In the genomic region with DNA sequence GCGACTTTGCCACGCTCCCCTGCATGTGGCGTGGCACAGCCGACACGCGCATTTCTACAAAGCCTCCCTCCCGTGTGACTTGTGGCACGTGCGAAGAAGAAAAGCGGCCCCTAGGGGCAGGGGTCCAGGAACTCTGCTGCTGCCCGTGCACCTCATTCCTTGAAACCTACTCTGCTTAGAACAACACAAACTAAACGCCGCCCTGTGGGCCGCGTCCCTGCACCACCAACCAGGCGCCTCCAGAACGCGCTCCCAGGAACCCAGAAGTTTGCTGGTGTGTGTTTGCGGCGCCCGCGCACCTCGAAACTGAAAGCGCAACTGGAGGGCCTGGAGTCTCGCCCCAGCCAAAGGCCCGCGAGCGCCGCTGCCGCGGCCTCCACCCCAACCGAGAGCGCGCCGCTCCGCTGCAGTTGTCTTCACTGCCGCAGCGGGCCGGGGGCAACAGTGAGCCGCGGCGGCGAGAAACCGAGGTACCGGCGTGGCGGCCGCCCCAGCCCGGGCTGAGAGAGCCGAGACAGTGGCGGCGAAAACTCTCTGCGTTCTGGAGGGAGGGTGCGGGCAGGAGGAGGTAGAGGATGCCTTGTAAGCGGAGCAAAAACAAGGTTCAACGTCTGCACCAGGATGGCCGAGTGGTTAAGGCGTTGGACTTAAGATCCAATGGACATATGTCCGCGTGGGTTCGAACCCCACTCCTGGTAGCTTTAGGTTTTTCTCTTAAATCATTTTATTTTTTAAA, we compare ENCODE assay signal across 1 cellular context.
TF ChIP-seq lines count a peak whose summit lies in the region.

No MANE protein-coding gene starts in this region.

TF ChIP-seq in K562, 482 proteins besides CTCF, POLR2A, EP300 and RAD21 (continued from another document and continues in another):
- TF ChIP-seq, protein P1, sequence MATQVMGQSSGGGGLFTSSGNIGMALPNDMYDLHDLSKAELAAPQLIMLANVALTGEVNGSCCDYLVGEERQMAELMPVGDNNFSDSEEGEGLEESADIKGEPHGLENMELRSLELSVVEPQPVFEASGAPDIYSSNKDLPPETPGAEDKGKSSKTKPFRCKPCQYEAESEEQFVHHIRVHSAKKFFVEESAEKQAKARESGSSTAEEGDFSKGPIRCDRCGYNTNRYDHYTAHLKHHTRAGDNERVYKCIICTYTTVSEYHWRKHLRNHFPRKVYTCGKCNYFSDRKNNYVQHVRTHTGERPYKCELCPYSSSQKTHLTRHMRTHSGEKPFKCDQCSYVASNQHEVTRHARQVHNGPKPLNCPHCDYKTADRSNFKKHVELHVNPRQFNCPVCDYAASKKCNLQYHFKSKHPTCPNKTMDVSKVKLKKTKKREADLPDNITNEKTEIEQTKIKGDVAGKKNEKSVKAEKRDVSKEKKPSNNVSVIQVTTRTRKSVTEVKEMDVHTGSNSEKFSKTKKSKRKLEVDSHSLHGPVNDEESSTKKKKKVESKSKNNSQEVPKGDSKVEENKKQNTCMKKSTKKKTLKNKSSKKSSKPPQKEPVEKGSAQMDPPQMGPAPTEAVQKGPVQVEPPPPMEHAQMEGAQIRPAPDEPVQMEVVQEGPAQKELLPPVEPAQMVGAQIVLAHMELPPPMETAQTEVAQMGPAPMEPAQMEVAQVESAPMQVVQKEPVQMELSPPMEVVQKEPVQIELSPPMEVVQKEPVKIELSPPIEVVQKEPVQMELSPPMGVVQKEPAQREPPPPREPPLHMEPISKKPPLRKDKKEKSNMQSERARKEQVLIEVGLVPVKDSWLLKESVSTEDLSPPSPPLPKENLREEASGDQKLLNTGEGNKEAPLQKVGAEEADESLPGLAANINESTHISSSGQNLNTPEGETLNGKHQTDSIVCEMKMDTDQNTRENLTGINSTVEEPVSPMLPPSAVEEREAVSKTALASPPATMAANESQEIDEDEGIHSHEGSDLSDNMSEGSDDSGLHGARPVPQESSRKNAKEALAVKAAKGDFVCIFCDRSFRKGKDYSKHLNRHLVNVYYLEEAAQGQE (CRISPR knock-in tag; IDR thresholded peaks at IDR 0.05; ENCODE audit: low read depth) = peak; percentile 27; the same call in 1 of the 2 replicates
- TF ChIP-seq SMC3 (conservative IDR thresholded peaks at IDR 0.05; ENCODE audit: insufficient read depth, low read depth, low read length) (peak; percentile 57), TEAD2 (tag; IDR thresholded peaks at IDR 0.05) (no peak), ADNP (tag; IDR thresholded peaks at IDR 0.05) (peak; percentile 91; the same call in 1 of the 2 replicates), CBX1 (IDR thresholded peaks at IDR 0.05; ENCODE audit: low read depth) (peak; percentile 72; the same call in 1 of the 2 replicates), DMBX1 (CRISPR knock-in tag; IDR thresholded peaks at IDR 0.05; ENCODE audit: borderline replicate concordance) (0 out of 2 replicates have a peak, but pooled peaks have one; percentile 35), ZNF347 (CRISPR knock-in tag; IDR thresholded peaks at IDR 0.05; ENCODE audit: low read depth) (no peak), KLF16 (IDR thresholded peaks at IDR 0.05) (no peak), FOS (IDR thresholded peaks at IDR 0.05; ENCODE audit: extremely low read depth, insufficient read length) (no peak), GATAD2B (IDR thresholded peaks at IDR 0.05; ENCODE audit: borderline replicate concordance) (0 out of 2 replicates have a peak, but pooled peaks have one; percentile 38), FOXA3 (CRISPR knock-in tag; conservative IDR thresholded peaks at IDR 0.05 in 1 of 2, IDR thresholded peaks at IDR 0.05 in 1 of 2) (peak in 1 of 2 experiments; percentile 84; a peak in 1 of 4 replicates), BCOR (IDR thresholded peaks at IDR 0.05) (peak; percentile 18), SRSF3 (IDR thresholded peaks at IDR 0.05; ENCODE audit: insufficient read depth, low read length) (no peak), ZBTB1 (CRISPR knock-in tag; IDR thresholded peaks at IDR 0.05; ENCODE audit: borderline replicate concordance, low read depth) (peak; percentile 37; the same call in 1 of the 2 replicates), CHD1 (IDR thresholded peaks at IDR 0.05; ENCODE audit: low read length) (peak; percentile 53), NR3C1 (CRISPR knock-in tag; IDR thresholded peaks at IDR 0.05) (peak; percentile 98), CREB1 (IDR thresholded peaks at IDR 0.05) (peak; percentile 30; the same call in 1 of the 2 replicates), CREB1 (CRISPR knock-in tag; IDR thresholded peaks at IDR 0.05) (peak; percentile 66), GTF2F1 (IDR thresholded peaks at IDR 0.05; ENCODE audit: low read depth, low read length) (0 out of 2 replicates have a peak, but pooled peaks have one; percentile 17), MTA2 (IDR thresholded peaks at IDR 0.05; ENCODE audit: low read depth) (no peak), CXXC5 (CRISPR knock-in tag; IDR thresholded peaks at IDR 0.05) (peak; percentile 88), ARNT (IDR thresholded peaks at IDR 0.05) (peak; percentile 27 to 66; a peak in 3 of 4 replicates), SMARCA4 (IDR thresholded peaks at IDR 0.05) (peak; percentile 55; the same call in 1 of the 2 replicates), SMARCA5 (IDR thresholded peaks at IDR 0.05) (peak; percentile 58; the same call in 1 of the 2 replicates), TBP (optimal IDR thresholded peaks at IDR 0.05; ENCODE audit: low read depth, low read length) (peak; percentile 100), ZNF224 (CRISPR knock-in tag; IDR thresholded peaks at IDR 0.05) (peak; percentile 97), PTTG1 (tag; IDR thresholded peaks at IDR 0.05; ENCODE audit: low read depth) (no peak), GABPB2 (CRISPR knock-in tag; conservative IDR thresholded peaks at IDR 0.05) (no peak), ATF1 (CRISPR knock-in tag; IDR thresholded peaks at IDR 0.05) (peak; percentile 16; the same call in 1 of the 2 replicates), ATF1 (tag; IDR thresholded peaks at IDR 0.05) (peak; percentile 75), ILF3 (IDR thresholded peaks at IDR 0.05; ENCODE audit: borderline replicate concordance) (peak; percentile 13; the same call in 1 of the 2 replicates), ESRRA (IDR thresholded peaks at IDR 0.05; ENCODE audit: borderline replicate concordance, low read depth) (peak; percentile 57), ZNF282 (CRISPR knock-in tag; IDR thresholded peaks at IDR 0.05) (peak; percentile 78; the same call in 1 of the 2 replicates), IRF2 (CRISPR knock-in tag; IDR thresholded peaks at IDR 0.05) (peak; percentile 83), ZC3H4 (CRISPR knock-in tag; IDR thresholded peaks at IDR 0.05; ENCODE audit: borderline replicate concordance) (no peak), CHD4 (IDR thresholded peaks at IDR 0.05; ENCODE audit: insufficient read depth, insufficient replicate concordance, low read depth, low read length, poor library complexity, severe bottlenecking) (no peak), ZSCAN29 (IDR thresholded peaks at IDR 0.05) (peak; percentile 72; the same call in 1 of the 2 replicates), THRAP3 (IDR thresholded peaks at IDR 0.05; ENCODE audit: borderline replicate concordance) (no peak), CCNT2 (IDR thresholded peaks at IDR 0.05; ENCODE audit: borderline replicate concordance, extremely low read depth, insufficient read length, low read depth, low read length) (peak; percentile 73), ASH1L (IDR thresholded peaks at IDR 0.05; ENCODE audit: borderline replicate concordance, low read depth, partially characterized antibody) (peak; percentile 48), HDAC8 (tag; IDR thresholded peaks at IDR 0.05) (0 out of 2 replicates have a peak, but pooled peaks have one; percentile 27), CBX5 (IDR thresholded peaks at IDR 0.05; ENCODE audit: borderline replicate concordance, low read depth) (0 out of 2 replicates have a peak, but pooled peaks have one; percentile 10), NCOA1 (IDR thresholded peaks at IDR 0.05; ENCODE audit: low read depth) (no peak), SRF (CRISPR knock-in tag; IDR thresholded peaks at IDR 0.05) (peak in 1 of 2 experiments; percentile 73; a peak in 2 of 4 replicates), CAMTA2 (CRISPR knock-in tag; conservative IDR thresholded peaks at IDR 0.05) (peak; percentile 88), ZNF586 (CRISPR knock-in tag; conservative IDR thresholded peaks at IDR 0.05) (no peak), TEAD1 (CRISPR knock-in tag; IDR thresholded peaks at IDR 0.05) (peak in 1 of 2 experiments; percentile 92; a peak in 2 of 4 replicates), SMARCE1 (IDR thresholded peaks at IDR 0.05) (0 out of 2 replicates have a peak, but pooled peaks have one; percentile 33), ELF1 (tag; IDR thresholded peaks at IDR 0.05) (peak; percentile 61; the same call in 1 of the 2 replicates)
- TF ChIP-seq, protein P2, sequence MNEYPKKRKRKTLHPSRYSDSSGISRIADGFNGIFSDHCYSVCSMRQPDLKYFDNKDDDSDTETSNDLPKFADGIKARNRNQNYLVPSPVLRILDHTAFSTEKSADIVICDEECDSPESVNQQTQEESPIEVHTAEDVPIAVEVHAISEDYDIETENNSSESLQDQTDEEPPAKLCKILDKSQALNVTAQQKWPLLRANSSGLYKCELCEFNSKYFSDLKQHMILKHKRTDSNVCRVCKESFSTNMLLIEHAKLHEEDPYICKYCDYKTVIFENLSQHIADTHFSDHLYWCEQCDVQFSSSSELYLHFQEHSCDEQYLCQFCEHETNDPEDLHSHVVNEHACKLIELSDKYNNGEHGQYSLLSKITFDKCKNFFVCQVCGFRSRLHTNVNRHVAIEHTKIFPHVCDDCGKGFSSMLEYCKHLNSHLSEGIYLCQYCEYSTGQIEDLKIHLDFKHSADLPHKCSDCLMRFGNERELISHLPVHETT (CRISPR knock-in tag; conservative IDR thresholded peaks at IDR 0.05 in 1 of 2, IDR thresholded peaks at IDR 0.05 in 1 of 2) = peak in 1 of 2 experiments; percentile 76; a peak in 2 of 4 replicates
- TF ChIP-seq, protein P3, sequence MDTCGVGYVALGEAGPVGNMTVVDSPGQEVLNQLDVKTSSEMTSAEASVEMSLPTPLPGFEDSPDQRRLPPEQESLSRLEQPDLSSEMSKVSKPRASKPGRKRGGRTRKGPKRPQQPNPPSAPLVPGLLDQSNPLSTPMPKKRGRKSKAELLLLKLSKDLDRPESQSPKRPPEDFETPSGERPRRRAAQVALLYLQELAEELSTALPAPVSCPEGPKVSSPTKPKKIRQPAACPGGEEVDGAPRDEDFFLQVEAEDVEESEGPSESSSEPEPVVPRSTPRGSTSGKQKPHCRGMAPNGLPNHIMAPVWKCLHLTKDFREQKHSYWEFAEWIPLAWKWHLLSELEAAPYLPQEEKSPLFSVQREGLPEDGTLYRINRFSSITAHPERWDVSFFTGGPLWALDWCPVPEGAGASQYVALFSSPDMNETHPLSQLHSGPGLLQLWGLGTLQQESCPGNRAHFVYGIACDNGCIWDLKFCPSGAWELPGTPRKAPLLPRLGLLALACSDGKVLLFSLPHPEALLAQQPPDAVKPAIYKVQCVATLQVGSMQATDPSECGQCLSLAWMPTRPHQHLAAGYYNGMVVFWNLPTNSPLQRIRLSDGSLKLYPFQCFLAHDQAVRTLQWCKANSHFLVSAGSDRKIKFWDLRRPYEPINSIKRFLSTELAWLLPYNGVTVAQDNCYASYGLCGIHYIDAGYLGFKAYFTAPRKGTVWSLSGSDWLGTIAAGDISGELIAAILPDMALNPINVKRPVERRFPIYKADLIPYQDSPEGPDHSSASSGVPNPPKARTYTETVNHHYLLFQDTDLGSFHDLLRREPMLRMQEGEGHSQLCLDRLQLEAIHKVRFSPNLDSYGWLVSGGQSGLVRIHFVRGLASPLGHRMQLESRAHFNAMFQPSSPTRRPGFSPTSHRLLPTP (IDR thresholded peaks at IDR 0.05; ENCODE audit: borderline replicate concordance, extremely low read depth, insufficient read length) = peak; percentile 92
- TF ChIP-seq, protein P4, sequence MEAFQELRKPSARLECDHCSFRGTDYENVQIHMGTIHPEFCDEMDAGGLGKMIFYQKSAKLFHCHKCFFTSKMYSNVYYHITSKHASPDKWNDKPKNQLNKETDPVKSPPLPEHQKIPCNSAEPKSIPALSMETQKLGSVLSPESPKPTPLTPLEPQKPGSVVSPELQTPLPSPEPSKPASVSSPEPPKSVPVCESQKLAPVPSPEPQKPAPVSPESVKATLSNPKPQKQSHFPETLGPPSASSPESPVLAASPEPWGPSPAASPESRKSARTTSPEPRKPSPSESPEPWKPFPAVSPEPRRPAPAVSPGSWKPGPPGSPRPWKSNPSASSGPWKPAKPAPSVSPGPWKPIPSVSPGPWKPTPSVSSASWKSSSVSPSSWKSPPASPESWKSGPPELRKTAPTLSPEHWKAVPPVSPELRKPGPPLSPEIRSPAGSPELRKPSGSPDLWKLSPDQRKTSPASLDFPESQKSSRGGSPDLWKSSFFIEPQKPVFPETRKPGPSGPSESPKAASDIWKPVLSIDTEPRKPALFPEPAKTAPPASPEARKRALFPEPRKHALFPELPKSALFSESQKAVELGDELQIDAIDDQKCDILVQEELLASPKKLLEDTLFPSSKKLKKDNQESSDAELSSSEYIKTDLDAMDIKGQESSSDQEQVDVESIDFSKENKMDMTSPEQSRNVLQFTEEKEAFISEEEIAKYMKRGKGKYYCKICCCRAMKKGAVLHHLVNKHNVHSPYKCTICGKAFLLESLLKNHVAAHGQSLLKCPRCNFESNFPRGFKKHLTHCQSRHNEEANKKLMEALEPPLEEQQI (IDR thresholded peaks at IDR 0.05) = peak; percentile 66; the same call in 1 of the 2 replicates
- TF ChIP-seq, protein P5, sequence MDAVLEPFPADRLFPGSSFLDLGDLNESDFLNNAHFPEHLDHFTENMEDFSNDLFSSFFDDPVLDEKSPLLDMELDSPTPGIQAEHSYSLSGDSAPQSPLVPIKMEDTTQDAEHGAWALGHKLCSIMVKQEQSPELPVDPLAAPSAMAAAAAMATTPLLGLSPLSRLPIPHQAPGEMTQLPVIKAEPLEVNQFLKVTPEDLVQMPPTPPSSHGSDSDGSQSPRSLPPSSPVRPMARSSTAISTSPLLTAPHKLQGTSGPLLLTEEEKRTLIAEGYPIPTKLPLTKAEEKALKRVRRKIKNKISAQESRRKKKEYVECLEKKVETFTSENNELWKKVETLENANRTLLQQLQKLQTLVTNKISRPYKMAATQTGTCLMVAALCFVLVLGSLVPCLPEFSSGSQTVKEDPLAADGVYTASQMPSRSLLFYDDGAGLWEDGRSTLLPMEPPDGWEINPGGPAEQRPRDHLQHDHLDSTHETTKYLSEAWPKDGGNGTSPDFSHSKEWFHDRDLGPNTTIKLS (IDR thresholded peaks at IDR 0.05; ENCODE audit: borderline replicate concordance, low read depth) = peak; percentile 86
- TF ChIP-seq, protein P6, sequence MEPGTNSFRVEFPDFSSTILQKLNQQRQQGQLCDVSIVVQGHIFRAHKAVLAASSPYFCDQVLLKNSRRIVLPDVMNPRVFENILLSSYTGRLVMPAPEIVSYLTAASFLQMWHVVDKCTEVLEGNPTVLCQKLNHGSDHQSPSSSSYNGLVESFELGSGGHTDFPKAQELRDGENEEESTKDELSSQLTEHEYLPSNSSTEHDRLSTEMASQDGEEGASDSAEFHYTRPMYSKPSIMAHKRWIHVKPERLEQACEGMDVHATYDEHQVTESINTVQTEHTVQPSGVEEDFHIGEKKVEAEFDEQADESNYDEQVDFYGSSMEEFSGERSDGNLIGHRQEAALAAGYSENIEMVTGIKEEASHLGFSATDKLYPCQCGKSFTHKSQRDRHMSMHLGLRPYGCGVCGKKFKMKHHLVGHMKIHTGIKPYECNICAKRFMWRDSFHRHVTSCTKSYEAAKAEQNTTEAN (CRISPR knock-in tag; IDR thresholded peaks at IDR 0.05) = peak; percentile 70; the same call in 1 of the 2 replicates
